14 cellular contexts compared by ENCODE assay signal in the genomic region with DNA sequence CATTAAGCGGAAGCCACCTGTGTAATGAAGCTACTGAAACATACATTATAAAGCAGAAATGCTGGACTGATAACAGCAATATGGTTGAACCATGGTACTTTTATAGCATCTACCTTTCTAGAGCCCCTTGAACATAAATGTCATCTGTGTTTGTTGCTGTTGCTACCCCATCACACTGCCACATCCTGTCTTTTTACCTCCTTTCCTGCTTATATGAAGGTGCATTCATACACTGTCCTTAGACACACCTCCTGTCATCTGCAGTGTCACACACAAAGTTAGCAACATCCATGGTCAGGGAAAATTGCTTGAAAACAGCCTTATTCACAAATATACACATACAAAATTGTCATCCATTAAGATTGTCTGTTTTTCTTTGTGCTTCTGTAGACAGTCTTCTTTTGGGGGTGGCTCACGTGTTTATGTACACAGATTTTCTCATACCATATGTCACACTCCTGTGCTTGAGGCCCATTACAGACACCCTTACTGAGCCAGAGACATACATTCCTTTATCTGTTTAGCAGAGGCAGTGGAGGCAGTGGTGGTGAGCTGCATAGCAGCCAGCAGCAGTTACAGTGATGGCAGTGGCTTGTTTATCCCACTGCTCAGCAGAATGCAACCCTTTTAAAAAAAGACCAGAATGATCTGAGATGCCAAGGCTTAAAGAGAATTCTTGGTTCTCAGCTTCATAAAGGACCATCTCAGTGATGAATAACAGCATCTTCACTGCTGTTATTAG. TPM values are rescaled to one million over a fixed set of nuclear protein-coding genes. Genes with fewer than 3 reads are reported as not detected.
"Had no signal": no experiment of that assay in that cellular context is flagged by ENCODE, and none has a peak within 500 bp of the region (broad histone marks: within the 10 kb centered on the region; RNA-seq: fewer than 3 reads in every experiment).

No MANE protein-coding gene starts in this region.

- H3K27me3 ChIP-seq: cardiac muscle cell, heart right ventricle, spleen, upper lobe of right lung had no signal

- H3K27ac Mint-ChIP-seq: natural killer cell treated with Interleukin-12 subunit alpha and Interleukin-12 subunit beta and Interleukin-15 and Interleukin-18, amount 100 ng/mL, for 72 hours had no signal

- H3K9me3 ChIP-seq: heart right ventricle, psoas muscle, spleen, upper lobe of right lung had no signal

- H3K9me3 Mint-ChIP-seq: natural killer cell treated with Interleukin-12 subunit alpha and Interleukin-12 subunit beta and Interleukin-15 and Interleukin-18, amount 100 ng/mL, for 72 hours had no signal

- H3K27me3 Mint-ChIP-seq: natural killer cell treated with Interleukin-12 subunit alpha and Interleukin-12 subunit beta and Interleukin-15 and Interleukin-18, amount 100 ng/mL, for 72 hours had no signal

- ATAC-seq: natural killer cell treated with Interleukin-12 subunit alpha and Interleukin-12 subunit beta and Interleukin-15 and Interleukin-18, amount 100 ng/mL, for 72 hours; psoas muscle; upper lobe of right lung had no signal

- DNase-seq: activated gamma-delta T cell; heart right ventricle; occipital lobe; psoas muscle; spleen; stimulated activated CD4-positive, alpha-beta T cell treated with anti-CD3 and anti-CD28 coated beads, Interleukin-1b, Interleukin-23, amount 100 ng/mL, for 48 hours; T-helper 9 cell; upper lobe of right lung had no signal

- H3K4me1 ChIP-seq: psoas muscle, upper lobe of right lung had no signal

- H3K27ac ChIP-seq: cardiac muscle cell, psoas muscle, spleen, upper lobe of right lung had no signal

- FAIRE-seq: colon, endothelial cell of umbilical vein, frontal cortex, islet of Langerhans had no signal

- H3K36me3 Mint-ChIP-seq: natural killer cell treated with Interleukin-12 subunit alpha and Interleukin-12 subunit beta and Interleukin-15 and Interleukin-18, amount 100 ng/mL, for 72 hours had no signal

- H3K4me3 ChIP-seq: cardiac muscle cell, heart right ventricle, psoas muscle, spleen, upper lobe of right lung had no signal

- H3K36me3 ChIP-seq: upper lobe of right lung had no signal

- H3K4me3 Mint-ChIP-seq: natural killer cell treated with Interleukin-12 subunit alpha and Interleukin-12 subunit beta and Interleukin-15 and Interleukin-18, amount 100 ng/mL, for 72 hours had no signal

RNA-seq across cellular contexts. Expression of gene KIAA0319, which starts 47.0 kb away (rescaled TPM):
- polyA plus RNA-seq: heart right ventricle had no signal
